10 cellular contexts compared by ENCODE assay signal in the genomic region with DNA sequence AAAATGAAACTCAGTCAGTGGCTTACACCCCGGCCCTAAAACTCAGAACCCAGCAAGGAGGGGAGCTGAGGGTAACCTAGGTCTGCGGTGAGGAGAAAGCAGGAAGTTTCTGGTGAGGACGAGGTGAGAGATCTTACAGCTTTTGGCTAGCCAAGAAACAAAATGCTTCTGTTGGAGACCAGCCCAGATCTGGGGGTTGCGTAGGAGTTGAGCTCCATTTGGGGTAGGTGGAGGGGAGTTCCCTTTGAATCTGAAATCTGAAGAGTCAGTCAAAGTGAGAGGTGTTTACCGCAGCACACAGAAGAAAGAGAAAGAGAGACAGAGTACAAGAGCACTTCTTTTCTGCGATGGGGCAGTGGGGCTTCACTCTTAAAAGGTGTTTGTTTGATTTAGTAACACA. TPM values are rescaled to one million over a fixed set of nuclear protein-coding genes. Genes with fewer than 3 reads are reported as not detected.
DNase-seq lines count a peak whose midpoint lies in the region; ATAC-seq and TF ChIP-seq lines count a peak whose summit lies in the region.
"Had no signal": no experiment of that assay in that cellular context is flagged by ENCODE, and none has a peak within 500 bp of the region (broad histone marks: within the 10 kb centered on the region; RNA-seq: fewer than 3 reads in every experiment).

No MANE protein-coding gene starts in this region.

- intact Hi-C loops in activated T-helper 1 cell treated with anti-CD3 and anti-CD28 coated beads, Interleukin-12 subunit alpha, Interleukin-12 subunit beta, Interleukin-2, Interleukin-4 antibody, amounts not matched to agents 30 ng/mL and 10 ng/mL and 1 ng/mL, durations not matched to agents 14 hours and 24 hours and 36 hours (cut with micrococcal nuclease) = loop anchor here (1.0 to 10.0 kb wide), 13 partner anchors 16 to 1704 kb away; partner anchors contain the start of genes APIP and PDHX

- H3K27ac ChIP-seq in 22Rv1 = peak overlapping the region; percentile 20; the same call in 1 of the 2 replicates
- H3K27ac ChIP-seq: thyroid gland had no signal

- no peaks in the 10 kb centered on the region for H3K9me3 Mint-ChIP-seq in activated T-helper 1 cell treated with anti-CD3 and anti-CD28 coated beads, Interleukin-12 subunit alpha, Interleukin-12 subunit beta, Interleukin-2, Interleukin-4 antibody, amounts not matched to agents 30 ng/mL and 10 ng/mL and 1 ng/mL, durations not matched to agents 14 hours and 24 hours and 36 hours

- peaks cover 72% of the 10 kb centered on the region for H3K27me3 Mint-ChIP-seq in activated T-helper 1 cell treated with anti-CD3 and anti-CD28 coated beads, Interleukin-12 subunit alpha, Interleukin-12 subunit beta, Interleukin-2, Interleukin-4 antibody, amounts not matched to agents 30 ng/mL and 10 ng/mL and 1 ng/mL, durations not matched to agents 14 hours and 24 hours and 36 hours (ENCODE audit: insufficient read depth)

- H3K4me1 Mint-ChIP-seq in activated T-helper 1 cell treated with anti-CD3 and anti-CD28 coated beads, Interleukin-12 subunit alpha, Interleukin-12 subunit beta, Interleukin-2, Interleukin-4 antibody, amounts not matched to agents 30 ng/mL and 10 ng/mL and 1 ng/mL, durations not matched to agents 14 hours and 24 hours and 36 hours (ENCODE audit: low read depth) = peaks cover 21% of the 10 kb centered on the region

- ATAC-seq in GM21515 (IDR thresholded peaks at IDR 0.05; ENCODE audit: unreplicated experiment) = peak; percentile 87

- no peak for TF ChIP-seq CTCF in 22Rv1 (IDR thresholded peaks at IDR 0.05)

- DNase-seq in Kasumi-1 (lab: John Stamatoyannopoulos, UW) (peak; percentile 76 to 79), skeletal muscle cell (ENCODE audit: low read depth) (peak; percentile 35), NAMALWA (ENCODE audit: low spot score) (no peak), retina (no peak)
- peak; percentile 73 for DNase-seq in activated T-helper 1 cell treated with anti-CD3 and anti-CD28 coated beads, Interleukin-12 subunit alpha, Interleukin-12 subunit beta, Interleukin-2, Interleukin-4 antibody, amounts not matched to agents 30 ng/mL and 10 ng/mL and 1 ng/mL, durations not matched to agents 14 hours and 24 hours and 36 hours (ENCODE audit: low spot score)
- no peak for DNase-seq in NK-92 treated with Interleukin-12 subunit alpha and Interleukin-12 subunit beta, amount 100 ng/mL, for 24 hours (lab: John Stamatoyannopoulos, UW)

- H3K36me3 Mint-ChIP-seq in activated T-helper 1 cell treated with anti-CD3 and anti-CD28 coated beads, Interleukin-12 subunit alpha, Interleukin-12 subunit beta, Interleukin-2, Interleukin-4 antibody, amounts not matched to agents 30 ng/mL and 10 ng/mL and 1 ng/mL, durations not matched to agents 14 hours and 24 hours and 36 hours (ENCODE audit: low read depth) = no peaks in the 10 kb centered on the region

- peak overlapping the region; percentile 16 for H3K4me3 Mint-ChIP-seq in activated T-helper 1 cell treated with anti-CD3 and anti-CD28 coated beads, Interleukin-12 subunit alpha, Interleukin-12 subunit beta, Interleukin-2, Interleukin-4 antibody, amounts not matched to agents 30 ng/mL and 10 ng/mL and 1 ng/mL, durations not matched to agents 14 hours and 24 hours and 36 hours

- no peak overlapping the region for H3K4me3 ChIP-seq in skeletal muscle cell (ENCODE audit: low read depth, low read length)
- H3K4me3 ChIP-seq: thyroid gland had no signal

- peak overlapping the region; percentile 68 for H3K27ac Mint-ChIP-seq in activated T-helper 1 cell treated with anti-CD3 and anti-CD28 coated beads, Interleukin-12 subunit alpha, Interleukin-12 subunit beta, Interleukin-2, Interleukin-4 antibody, amounts not matched to agents 30 ng/mL and 10 ng/mL and 1 ng/mL, durations not matched to agents 14 hours and 24 hours and 36 hours

RNA-seq across cellular contexts. Expression of gene EHF, which starts 29.6 kb away (rescaled TPM):
- total RNA-seq in activated T-helper 1 cell treated with anti-CD3 and anti-CD28 coated beads, Interleukin-12 subunit alpha, Interleukin-12 subunit beta, Interleukin-2, Interleukin-4 antibody, amounts not matched to agents 30 ng/mL and 10 ng/mL and 1 ng/mL, durations not matched to agents 14 hours and 24 hours and 36 hours = not detected in 2 replicates
- total RNA-seq: activated CD8-positive, alpha-beta memory T cell treated with anti-CD3 and anti-CD28 coated beads for 36 hours had no signal

Comparison
In these comparisons a context has a peak if more than half of its experiments do, and no peak if none do; other contexts are left out.
1. DNase-seq: peak in Kasumi-1 (2 of 2), activated T-helper 1 cell treated with anti-CD3 and anti-CD28 coated beads, Interleukin-12 subunit alpha, Interleukin-12 subunit beta, Interleukin-2, Interleukin-4 antibody, amounts not matched to agents 30 ng/mL and 10 ng/mL and 1 ng/mL, durations not matched to agents 14 hours and 24 hours and 36 hours (single experiment) and skeletal muscle cell (single experiment); none in NK-92 treated with Interleukin-12 subunit alpha and Interleukin-12 subunit beta, amount 100 ng/mL, for 24 hours (single experiment), NAMALWA (single experiment) and retina (single experiment).